In genomic region chr11:69918938-69919650, GRCh38 we compare ENCODE assay signal across 9 cellular contexts.
DNase-seq lines count a peak whose midpoint lies in the region; ATAC-seq, FAIRE-seq and TF ChIP-seq lines count a peak whose summit lies in the region.
"Had no signal": no experiment of that assay in that cellular context is flagged by ENCODE, and none has a peak within 500 bp of the region (broad histone marks: within the 10 kb centered on the region; RNA-seq: fewer than 3 reads in every experiment).

No MANE protein-coding gene starts in this region.

- POLR2A ChIA-PET in K562 (lab: Yijun Ruan, JAX): interaction anchor here (0.6 to 1.0 kb wide), 3 partner anchors 197 to 264 kb away, joined by 3 read pairs; no protein-coding TSS in a partner anchor

- CTCF ChIA-PET in K562 (lab: Yijun Ruan, JAX; ENCODE audit: low intra/inter-chr PET ratio): interaction anchor here (0.5 to 1.7 kb wide), 5 partner anchors 13 to 552 kb away, joined by 3 to 14 read pairs (median 4); no protein-coding TSS in a partner anchor

- TF ChIP-seq CTCF in DND-41 (IDR thresholded peaks at IDR 0.05; ENCODE audit: borderline replicate concordance, extremely low read depth, low read length, poor library complexity, severe bottlenecking): peak; percentile 81
- TF ChIP-seq CTCF in K562 (IDR thresholded peaks at IDR 0.05 in 2 of 3, conservative IDR thresholded peaks at IDR 0.05 in 1 of 3; ENCODE audit: insufficient read depth in 2 of 3, low read depth in 1 of 3, low read length in 3 of 3): peak; percentile 88 to 91 (median 90)

- H3K4me2 ChIP-seq in DND-41 (ENCODE audit: insufficient read depth, low read length): no peak overlapping the region
- peak overlapping the region; percentile 21 for H3K4me2 ChIP-seq in K562 (ENCODE audit: insufficient read depth, low read length)

- TF ChIP-seq POLR2A in K562 (conservative IDR thresholded peaks at IDR 0.05): no peak

- TF ChIP-seq EP300 in K562 (IDR thresholded peaks at IDR 0.05; ENCODE audit: low read length): 0 out of 2 replicates have a peak, but pooled peaks have one; percentile 7

- BruUV-seq in K562 (replicated peaks; lab: Mats Ljungman, UMichigan): no TSS peak

- H3K9me3 Mint-ChIP-seq in immature natural killer cell: no peaks in the 10 kb centered on the region

- H2AFZ ChIP-seq in DND-41 (ENCODE audit: low read depth, low read length) (no peak overlapping the region), K562 (ENCODE audit: low read depth, low read length) (peak overlapping the region; percentile 34; the same call in 1 of the 2 replicates)

- H3K4me1 Mint-ChIP-seq in immature natural killer cell: no peaks in the 10 kb centered on the region

- ATAC-seq in DND-41 (ENCODE audit: insufficient read depth, low read depth): peak; percentile 83
- peak; percentile 92 for ATAC-seq in K562

- H3K36me3 ChIP-seq in DND-41 (ENCODE audit: insufficient read depth, low read length): no peaks in the 10 kb centered on the region
- no peaks in the 10 kb centered on the region for H3K36me3 ChIP-seq in K562 (ENCODE audit: control insufficient read depth, insufficient read depth, low read length)

- H3K4me3 ChIP-seq in DND-41 (ENCODE audit: low read depth in 1 of 2, low read length in 2 of 2) (no peak overlapping the region), K562 (no peak overlapping the region)

- H3K9me3 ChIP-seq in DND-41 (ENCODE audit: insufficient read depth, low read length, severe bottlenecking): no peaks in the 10 kb centered on the region
- H3K9me3 ChIP-seq in K562 (replicated peaks; ENCODE audit: control insufficient read depth, insufficient read depth, low read depth, low read length): no peaks in the 10 kb centered on the region

- peak; percentile 84 to 93 for TF ChIP-seq RAD21 in K562 (CRISPR knock-in tag; conservative IDR thresholded peaks at IDR 0.05 in 1 of 2, IDR thresholded peaks at IDR 0.05 in 1 of 2)

- H3K9ac ChIP-seq in DND-41 (ENCODE audit: low read depth, low read length) (no peak overlapping the region), K562 (ENCODE audit: insufficient read depth in 1 of 2, low read depth in 2 of 2, low read length in 2 of 2) (no peak overlapping the region)

- H3K27ac ChIP-seq in DND-41 (ENCODE audit: low read length): no peak overlapping the region
- no peak overlapping the region for H3K27ac ChIP-seq in K562 (ENCODE audit: extremely low read depth, low read depth, low read length)

- in situ Hi-C loops in K562 (cut with MboI): no loop called here

- peaks cover 15% of the 10 kb centered on the region; the same call in 1 of the 2 replicates for H4K20me1 ChIP-seq in DND-41 (ENCODE audit: insufficient read depth, low read length)
- H4K20me1 ChIP-seq in K562 (replicated peaks; ENCODE audit: control insufficient read depth, insufficient read depth, low read length): peaks cover 12% of the 10 kb centered on the region

- no peaks in the 10 kb centered on the region for H3K9me1 ChIP-seq in K562 (ENCODE audit: control insufficient read depth, insufficient read depth, low read length)

- peaks cover 0 to 8% (median 5%) of the 10 kb centered on the region in 3 donors for H3K27me3 Mint-ChIP-seq in immature natural killer cell (ENCODE audit: low read depth in 3 of 3)

- 13% methylated on average over 31 of the region's 32 CpGs for WGBS in K562 (ENCODE audit: insufficient coverage, low coverage, missing lambda C conversion rate)

- H3K4me1 ChIP-seq in DND-41 (ENCODE audit: insufficient read depth, low read length) (no peaks in the 10 kb centered on the region), K562 (replicated peaks in 1 of 2; ENCODE audit: control insufficient read depth in 2 of 2, insufficient read depth in 2 of 2, low read length in 2 of 2) (peaks cover 0 to 43% of the 10 kb centered on the region in 2 experiments; a peak in 2 of 5 replicates)

- no peak overlapping the region for H3K27ac Mint-ChIP-seq in immature natural killer cell
- H3K27ac Mint-ChIP-seq: activated naive CD8-positive, alpha-beta T cell had no signal

- no peaks in the 10 kb centered on the region for H3K36me3 Mint-ChIP-seq in immature natural killer cell
- H3K36me3 Mint-ChIP-seq: activated naive CD8-positive, alpha-beta T cell had no signal

- FAIRE-seq in K562 (lab: Jason Lieb, UNC): no peak

- H3K79me2 ChIP-seq in DND-41 (ENCODE audit: insufficient read depth, low read length) (no peaks in the 10 kb centered on the region), K562 (ENCODE audit: control insufficient read depth, insufficient read depth, low read length) (no peaks in the 10 kb centered on the region)

- intact Hi-C loops in K562 (cut with micrococcal nuclease): loop anchor here (1.0 to 10.0 kb wide), 3 partner anchors 272 to 556 kb away; no protein-coding TSS in a partner anchor

- H3K27me3 ChIP-seq in DND-41 (ENCODE audit: insufficient read depth, low read length, poor library complexity) (no peaks in the 10 kb centered on the region), K562 (ENCODE audit: control insufficient read depth in 2 of 2, insufficient read depth in 2 of 2, low read length in 2 of 2) (peaks cover 12 to 48% of the 10 kb centered on the region in 2 experiments; a peak in 4 of 5 replicates)

- no peak overlapping the region for H3K4me3 Mint-ChIP-seq in immature natural killer cell
- H3K4me3 Mint-ChIP-seq: activated naive CD8-positive, alpha-beta T cell had no signal

- DNase-seq in DND-41 (peak; percentile 65), M059J (ENCODE audit: low read depth) (peak; percentile 51), UCSD-AML1 (lab: John Stamatoyannopoulos, UW; ENCODE audit: unreplicated experiment) (peak; percentile 69), K562 (ENCODE audit: extremely low read depth in 1 of 4, low spot score in 3 of 4) (peak; percentile 79 to 87 (median 82)), immature natural killer cell (peak; percentile 31 to 51 (median 42)), T1000 (lab: John Stamatoyannopoulos, UW) (no peak), OCI-M2 (lab: John Stamatoyannopoulos, UW; ENCODE audit: unreplicated experiment) (no peak)
- peak; percentile 19 to 65 for DNase-seq in stimulated activated CD4-positive, alpha-beta T cell treated with anti-CD3 and anti-CD28 coated beads, Interleukin-15, amount 100 ng/mL, for 1 hour (ENCODE audit: low read depth in 1 of 2, low spot score in 1 of 2)

TF ChIP-seq in K562, 482 proteins besides CTCF, POLR2A, EP300 and RAD21 (continues in another document):
- TF ChIP-seq RBM14 (IDR thresholded peaks at IDR 0.05; ENCODE audit: borderline replicate concordance, insufficient read depth, low read depth, low read length): no peak
- TF ChIP-seq CC2D1A (IDR thresholded peaks at IDR 0.05): peak; percentile 38; the same call in 1 of the 2 replicates
- TF ChIP-seq GTF2A2 (tag; IDR thresholded peaks at IDR 0.05): no peak
- TF ChIP-seq, protein P1, sequence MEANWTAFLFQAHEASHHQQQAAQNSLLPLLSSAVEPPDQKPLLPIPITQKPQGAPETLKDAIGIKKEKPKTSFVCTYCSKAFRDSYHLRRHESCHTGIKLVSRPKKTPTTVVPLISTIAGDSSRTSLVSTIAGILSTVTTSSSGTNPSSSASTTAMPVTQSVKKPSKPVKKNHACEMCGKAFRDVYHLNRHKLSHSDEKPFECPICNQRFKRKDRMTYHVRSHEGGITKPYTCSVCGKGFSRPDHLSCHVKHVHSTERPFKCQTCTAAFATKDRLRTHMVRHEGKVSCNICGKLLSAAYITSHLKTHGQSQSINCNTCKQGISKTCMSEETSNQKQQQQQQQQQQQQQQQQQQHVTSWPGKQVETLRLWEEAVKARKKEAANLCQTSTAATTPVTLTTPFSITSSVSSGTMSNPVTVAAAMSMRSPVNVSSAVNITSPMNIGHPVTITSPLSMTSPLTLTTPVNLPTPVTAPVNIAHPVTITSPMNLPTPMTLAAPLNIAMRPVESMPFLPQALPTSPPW (CRISPR knock-in tag; IDR thresholded peaks at IDR 0.05): peak; percentile 43; the same call in 1 of the 2 replicates
- no peak; the same call in none of the 2 replicates for TF ChIP-seq CEBPG (CRISPR knock-in tag; IDR thresholded peaks at IDR 0.05)
- TF ChIP-seq CEBPG (tag; conservative IDR thresholded peaks at IDR 0.05 in 1 of 2, IDR thresholded peaks at IDR 0.05 in 1 of 2): peak in 1 of 2 experiments; percentile 98; a peak in 3 of 4 replicates
- TF ChIP-seq ZNF384 (IDR thresholded peaks at IDR 0.05; ENCODE audit: low read depth, low read length): no peak
- peak in 1 of 3 experiments; percentile 38 for TF ChIP-seq YY1 (IDR thresholded peaks at IDR 0.05; ENCODE audit: borderline replicate concordance in 1 of 3, control insufficient read depth in 1 of 3, extremely low read depth in 1 of 3, insufficient read depth in 3 of 3, insufficient read length in 1 of 3, insufficient replicate concordance in 2 of 3, low read depth in 1 of 3, low read length in 2 of 3)
- TF ChIP-seq ESRRA (IDR thresholded peaks at IDR 0.05; ENCODE audit: borderline replicate concordance, low read depth): peak; percentile 34; the same call in 1 of the 2 replicates
- TF ChIP-seq SMAD4 (CRISPR knock-in tag; conservative IDR thresholded peaks at IDR 0.05): 0 out of 2 replicates have a peak, but pooled peaks have one; percentile 41
- TF ChIP-seq, protein P2, sequence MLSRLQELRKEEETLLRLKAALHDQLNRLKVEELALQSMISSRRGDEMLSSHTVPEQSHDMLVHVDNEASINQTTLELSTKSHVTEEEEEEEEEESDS (CRISPR knock-in tag; IDR thresholded peaks at IDR 0.05): no peak
- no peak for TF ChIP-seq RBM22 (IDR thresholded peaks at IDR 0.05; ENCODE audit: low read depth, low read length, poor library complexity, severe bottlenecking)
- TF ChIP-seq SMC3 (conservative IDR thresholded peaks at IDR 0.05; ENCODE audit: insufficient read depth, low read depth, low read length): peak; percentile 96
- TF ChIP-seq HSF4 (CRISPR knock-in tag; IDR thresholded peaks at IDR 0.05; ENCODE audit: borderline replicate concordance): no peak
- TF ChIP-seq BRD9 (IDR thresholded peaks at IDR 0.05; ENCODE audit: low read depth, partially characterized antibody): no peak
- 0 out of 2 replicates have a peak, but pooled peaks have one; percentile 28 for TF ChIP-seq CXXC5 (CRISPR knock-in tag; IDR thresholded peaks at IDR 0.05)
- peak; percentile 43; the same call in 1 of the 2 replicates for TF ChIP-seq ZBTB7A (IDR thresholded peaks at IDR 0.05; ENCODE audit: borderline replicate concordance, control insufficient read depth, low read depth, low read length)
- TF ChIP-seq, protein P3, sequence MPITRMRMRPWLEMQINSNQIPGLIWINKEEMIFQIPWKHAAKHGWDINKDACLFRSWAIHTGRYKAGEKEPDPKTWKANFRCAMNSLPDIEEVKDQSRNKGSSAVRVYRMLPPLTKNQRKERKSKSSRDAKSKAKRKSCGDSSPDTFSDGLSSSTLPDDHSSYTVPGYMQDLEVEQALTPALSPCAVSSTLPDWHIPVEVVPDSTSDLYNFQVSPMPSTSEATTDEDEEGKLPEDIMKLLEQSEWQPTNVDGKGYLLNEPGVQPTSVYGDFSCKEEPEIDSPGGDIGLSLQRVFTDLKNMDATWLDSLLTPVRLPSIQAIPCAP (CRISPR knock-in tag; IDR thresholded peaks at IDR 0.05; ENCODE audit: borderline replicate concordance): no peak

Comparison
In these comparisons a context has a peak if more than half of its experiments do, and no peak if none do; other contexts are left out.
1. DNase-seq: peak in DND-41 (single experiment), M059J (single experiment), UCSD-AML1 (single experiment), K562 (4 of 4), immature natural killer cell (3 of 3) and stimulated activated CD4-positive, alpha-beta T cell treated with anti-CD3 and anti-CD28 coated beads, Interleukin-15, amount 100 ng/mL, for 1 hour (2 of 2); none in T1000 (single experiment) and OCI-M2 (single experiment).